23 cellular contexts compared by ENCODE assay signal in the genomic region with DNA sequence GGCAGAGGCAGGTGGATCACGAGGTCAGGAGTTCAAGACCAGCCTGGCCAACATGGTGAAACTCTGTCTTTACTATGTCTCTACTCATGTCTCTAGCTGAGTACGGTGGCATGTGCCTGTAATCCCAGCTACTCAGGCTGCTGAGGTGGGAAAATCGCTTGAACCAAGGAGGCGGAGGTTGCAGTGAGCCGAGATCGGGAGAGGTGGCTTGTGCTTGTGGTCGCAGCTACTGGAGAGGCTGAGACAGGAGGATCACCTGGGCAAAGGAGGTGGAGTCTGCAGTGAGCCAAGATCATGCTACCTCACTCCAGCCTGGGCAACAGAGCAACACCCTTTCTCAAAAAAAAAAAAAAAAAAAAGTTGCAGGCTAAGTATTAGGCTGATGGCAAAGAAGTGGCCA. TPM values are rescaled to one million over a fixed set of nuclear protein-coding genes. Genes with fewer than 3 reads are reported as not detected.
A peak's percentile ranks its signal among the peaks of the same experiment; 100 is the strongest.
DNase-seq lines count a peak whose midpoint lies in the region; TF ChIP-seq lines count a peak whose summit lies in the region.
"Had no signal": no experiment of that assay in that cellular context is flagged by ENCODE, and none has a peak within 500 bp of the region (broad histone marks: within the 10 kb centered on the region; RNA-seq: fewer than 3 reads in every experiment).

No MANE protein-coding gene starts in this region.

- H3K79me2 ChIP-seq in osteoblast (ENCODE audit: insufficient read depth, low read length) = peaks cover 53% of the 10 kb centered on the region

- BruUV-seq in Caco-2 (replicated peaks; lab: Mats Ljungman, UMichigan) = no TSS peak

- intact Hi-C loops in breast epithelium (cut with DNase I; ENCODE audit: low total_unique reads) (no loop called here), Caco-2 (cut with micrococcal nuclease; ENCODE audit: unreplicated experiment) (no loop called here)

- H3K27me3 ChIP-seq in breast epithelium (no peaks in the 10 kb centered on the region), osteoblast (ENCODE audit: insufficient read depth, low read length) (no peaks in the 10 kb centered on the region), Caco-2 (replicated peaks; ENCODE audit: control insufficient read depth, insufficient read depth, low read length) (no peaks in the 10 kb centered on the region)
- H3K27me3 ChIP-seq in effector memory CD4-positive, alpha-beta T cell (replicated peaks; ENCODE audit: control insufficient read depth, insufficient read depth, low read length, poor library complexity, severe bottlenecking) = no peaks in the 10 kb centered on the region

- no peaks in the 10 kb centered on the region for H3K27me3 Mint-ChIP-seq in activated T-cell treated with anti-CD3 and anti-CD28 coated beads, Interleukin-2, amount 50 U/mL, for 24 hours
- no peaks in the 10 kb centered on the region for H3K27me3 Mint-ChIP-seq in Caco-2 (ENCODE audit: insufficient read depth, unreplicated experiment)
- H3K27me3 Mint-ChIP-seq: CD8-positive, alpha-beta memory T cell had no signal

- peaks cover 37% of the 10 kb centered on the region for H3K36me3 Mint-ChIP-seq in activated T-cell treated with anti-CD3 and anti-CD28 coated beads, Interleukin-2, amount 50 U/mL, for 24 hours (ENCODE audit: low read depth)
- H3K36me3 Mint-ChIP-seq in Caco-2 (ENCODE audit: insufficient read depth, unreplicated experiment) = peaks cover 9% of the 10 kb centered on the region

- H3K9me3 ChIP-seq in breast epithelium (no peaks in the 10 kb centered on the region), osteoblast (ENCODE audit: low read depth, low read length) (no peaks in the 10 kb centered on the region), Caco-2 (no peaks in the 10 kb centered on the region)
- no peaks in the 10 kb centered on the region for H3K9me3 ChIP-seq in effector memory CD4-positive, alpha-beta T cell (ENCODE audit: control insufficient read depth, low read length)

- H3K27ac Mint-ChIP-seq in activated T-cell treated with anti-CD3 and anti-CD28 coated beads, Interleukin-2, amount 50 U/mL, for 24 hours = no peak overlapping the region
- H3K27ac Mint-ChIP-seq in Caco-2 (ENCODE audit: unreplicated experiment) = no peak overlapping the region

- POLR2A ChIA-PET in Caco-2 (lab: Charles Lee) = no interaction called here

- H3K4me3 ChIP-seq in NB4 (ENCODE audit: low read depth, low read length) (no peak overlapping the region), breast epithelium (no peak overlapping the region), fibroblast of villous mesenchyme (ENCODE audit: low read depth, low read length) (no peak overlapping the region), osteoblast (ENCODE audit: insufficient read depth, low read length) (no peak overlapping the region), Caco-2 (ENCODE audit: low read depth, low read length) (no peak overlapping the region)
- no peak overlapping the region for H3K4me3 ChIP-seq in effector memory CD4-positive, alpha-beta T cell (ENCODE audit: insufficient read depth, low read depth, low read length, poor library complexity, severe bottlenecking)

- DNase-seq in NB4 (ENCODE audit: low read depth) = peak; percentile 48
- DNase-seq in breast epithelium (ENCODE audit: low spot score in 2 of 2) = no peak
- DNase-seq in fibroblast of villous mesenchyme (ENCODE audit: low read depth) = peak; percentile 15
- no peak for DNase-seq in effector memory CD4-positive, alpha-beta T cell
- DNase-seq in activated T-cell treated with anti-CD3 and anti-CD28 coated beads, Interleukin-2, amount 50 U/mL, for 24 hours = no peak
- DNase-seq in osteoblast (ENCODE audit: insufficient read length, low spot score, missing footprints) = no peak
- no peak for DNase-seq in Caco-2
- DNase-seq: C1 segment of cervical spinal cord; Calu3; CD8-positive, alpha-beta memory T cell; DMS79 treated with DMSO at 0.1 percent for 48 hours; GF-D8; H7; Kasumi-1; NCI-H1417; NCI-H1694; NCI-H2081; NCI-H2171; NCI-H226; NCI-H510A; NCI-H69; RPMI8226; SHP77 had no signal

- H3K27ac ChIP-seq in breast epithelium (peak overlapping the region; percentile 68 to 88), osteoblast (ENCODE audit: low read depth, low read length) (no peak overlapping the region)
- no peak overlapping the region for H3K27ac ChIP-seq in effector memory CD4-positive, alpha-beta T cell (ENCODE audit: insufficient read depth, low read length, poor library complexity, severe bottlenecking)

- H3K9me3 Mint-ChIP-seq in activated T-cell treated with anti-CD3 and anti-CD28 coated beads, Interleukin-2, amount 50 U/mL, for 24 hours = peaks cover 3% of the 10 kb centered on the region
- H3K9me3 Mint-ChIP-seq in Caco-2 (ENCODE audit: unreplicated experiment) = no peaks in the 10 kb centered on the region

- no peaks in the 10 kb centered on the region for H4K20me1 ChIP-seq in osteoblast (ENCODE audit: insufficient read depth, low read length)

- H3K4me1 Mint-ChIP-seq in activated T-cell treated with anti-CD3 and anti-CD28 coated beads, Interleukin-2, amount 50 U/mL, for 24 hours (ENCODE audit: low read depth) = peaks cover 21% of the 10 kb centered on the region
- H3K4me1 Mint-ChIP-seq in Caco-2 (ENCODE audit: low read depth, unreplicated experiment) = peaks cover 6% of the 10 kb centered on the region

- TF ChIP-seq CTCF in NB4 (IDR thresholded peaks at IDR 0.05; ENCODE audit: low read depth, low read length) (no peak), breast epithelium (IDR thresholded peaks at IDR 0.05) (no peak), fibroblast of villous mesenchyme (IDR thresholded peaks at IDR 0.05; ENCODE audit: insufficient read depth, low read depth, low read length) (no peak), osteoblast (IDR thresholded peaks at IDR 0.05; ENCODE audit: extremely low read depth, low read depth, low read length) (no peak), Caco-2 (IDR thresholded peaks at IDR 0.05; ENCODE audit: insufficient read depth in 1 of 2, low read depth in 1 of 2, low read length in 1 of 2, severe bottlenecking in 1 of 2, unreplicated experiment in 1 of 2) (no peak)

- no peak overlapping the region for H3K4me3 Mint-ChIP-seq in activated T-cell treated with anti-CD3 and anti-CD28 coated beads, Interleukin-2, amount 50 U/mL, for 24 hours
- H3K4me3 Mint-ChIP-seq in Caco-2 (ENCODE audit: unreplicated experiment) = no peak overlapping the region
- H3K4me3 Mint-ChIP-seq: CD8-positive, alpha-beta memory T cell had no signal

- CTCF ChIA-PET in Caco-2 (lab: Charles Lee) = no interaction called here

- H3K36me3 ChIP-seq in breast epithelium (no peaks in the 10 kb centered on the region), osteoblast (ENCODE audit: insufficient read depth, low read length) (peaks cover 6% of the 10 kb centered on the region), Caco-2 (ENCODE audit: control insufficient read depth, insufficient read depth, low read length) (no peaks in the 10 kb centered on the region)
- no peaks in the 10 kb centered on the region for H3K36me3 ChIP-seq in effector memory CD4-positive, alpha-beta T cell (ENCODE audit: control insufficient read depth, insufficient read depth, low read length)

- no peak for TF ChIP-seq POLR2A in NB4 (IDR thresholded peaks at IDR 0.05; ENCODE audit: extremely low read depth, insufficient read length)
- TF ChIP-seq POLR2A in breast epithelium (IDR thresholded peaks at IDR 0.05) = no peak

- peaks cover 6 to 15% of the 10 kb centered on the region in 2 donors for H3K4me1 ChIP-seq in breast epithelium
- H3K4me1 ChIP-seq in effector memory CD4-positive, alpha-beta T cell (ENCODE audit: control insufficient read depth, insufficient read depth, low read length, poor library complexity, severe bottlenecking) = no peaks in the 10 kb centered on the region
- peaks cover 20% of the 10 kb centered on the region for H3K4me1 ChIP-seq in osteoblast (ENCODE audit: insufficient read depth, low read length)
- no peaks in the 10 kb centered on the region for H3K4me1 ChIP-seq in Caco-2

- no peak overlapping the region for H3K4me2 ChIP-seq in osteoblast (ENCODE audit: insufficient read depth, low read length)

- H2AFZ ChIP-seq in osteoblast (ENCODE audit: low read length) = no peak overlapping the region

RNA-seq across cellular contexts. Expression of a gene that starts 8.0 kb away (rescaled TPM):
- total RNA-seq in breast epithelium (100 to 1,000 TPM; 115 to 153 (median 116) TPM), fibroblast of villous mesenchyme (89.5 and 159 TPM in 2 replicates), osteoblast (109 and 119 TPM in 2 replicates), Caco-2 (2022) (109 and 114 TPM in 2 replicates)

RNA-seq across cellular contexts. Expression of a gene that starts 26.2 kb away (rescaled TPM):
- total RNA-seq in breast epithelium (1,000 to 10,000 TPM in 2 of 3 donors, 100 to 1,000 TPM in 1; 999 to 1,273 (median 1,163) TPM), fibroblast of villous mesenchyme (200 and 775 TPM in 2 replicates), osteoblast (294 and 544 TPM in 2 replicates), Caco-2 (2022) (109 and 110 TPM in 2 replicates)

RNA-seq across cellular contexts. Expression of a gene that starts 42.6 kb away (rescaled TPM):
- total RNA-seq in breast epithelium (10 to 100 TPM in 2 of 3 donors, 1 to 10 TPM in 1; 9.4 to 10.5 (median 10.1) TPM), fibroblast of villous mesenchyme (115 and 119 TPM in 2 replicates), osteoblast (41.6 and 53.6 TPM in 2 replicates), Caco-2 (2022) (122 and 131 TPM in 2 replicates)

Comparison
In these comparisons a context has a peak if more than half of its experiments do, and no peak if none do; other contexts are left out.
1. DNase-seq: peak in NB4 (single experiment) and fibroblast of villous mesenchyme (single experiment); none in breast epithelium (0 of 2), effector memory CD4-positive, alpha-beta T cell (0 of 3), activated T-cell treated with anti-CD3 and anti-CD28 coated beads, Interleukin-2, amount 50 U/mL, for 24 hours (single experiment), osteoblast (single experiment) and Caco-2 (0 of 2).
2. H3K27ac ChIP-seq: peak in breast epithelium (2 of 2); none in effector memory CD4-positive, alpha-beta T cell (single experiment) and osteoblast (single experiment).